ENCODE assay signal across 1 cellular context in the genomic region with DNA sequence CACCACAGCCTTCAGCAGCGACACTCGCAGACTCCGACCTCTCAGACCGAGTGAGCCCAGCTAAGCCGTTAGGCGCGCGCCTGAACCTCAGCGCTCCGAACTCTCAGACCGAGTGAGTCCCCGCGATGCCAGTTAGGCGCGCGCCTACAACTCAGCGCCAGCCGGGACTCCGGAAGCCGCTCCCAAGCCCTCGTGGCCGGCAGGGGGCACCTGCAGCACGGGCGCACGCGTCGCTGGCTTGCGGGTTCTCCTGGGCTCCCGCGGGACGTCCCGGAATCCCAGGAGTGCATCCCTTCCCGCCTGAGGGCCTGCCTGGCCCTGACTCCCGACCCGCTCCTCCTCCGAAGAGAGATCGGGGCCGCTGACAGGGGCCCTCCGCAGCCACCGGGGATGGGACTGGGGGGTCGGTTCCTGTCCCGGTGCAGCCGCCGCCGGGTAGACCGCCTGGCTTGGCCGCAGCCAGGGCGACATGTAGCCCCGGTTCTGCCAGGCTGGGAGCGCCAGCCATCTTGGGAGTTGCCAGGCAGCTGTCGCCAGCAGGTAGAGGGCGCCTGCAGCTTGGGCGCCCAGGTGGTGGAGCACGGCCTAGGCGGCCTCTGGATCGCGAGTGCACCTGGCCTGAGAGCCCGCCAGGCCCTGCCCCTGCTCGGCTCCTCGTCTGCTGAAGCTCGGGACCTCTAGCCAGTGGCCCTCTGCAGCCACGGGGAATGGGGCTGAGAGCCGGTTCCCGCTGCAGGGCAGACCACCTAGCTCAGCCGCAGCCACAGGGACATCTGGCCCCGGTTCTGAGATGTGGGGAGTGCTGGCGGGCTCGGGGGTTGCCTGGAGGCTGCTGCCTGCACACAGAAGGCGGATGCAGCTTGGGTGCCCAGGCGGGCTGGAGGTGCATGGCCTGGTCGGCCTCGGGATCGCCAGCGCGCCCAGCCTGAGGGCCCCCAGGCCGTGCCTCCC.
A peak's percentile ranks its signal among the peaks of the same experiment; 100 is the strongest.
TF ChIP-seq lines count a peak whose summit lies in the region.

ANKRD18A (minus strand) TSS at position 114 of the 951 bp plus-strand sequence. CDS start 311 bp downstream, outside the sequence.

TF ChIP-seq in HepG2, 621 proteins besides CTCF, POLR2A, EP300 and RAD21 (continued from another document and continues in another):
- no peak for TF ChIP-seq SRSF9 (IDR thresholded peaks at IDR 0.05; ENCODE audit: borderline replicate concordance, insufficient read depth, low read depth, low read length, poor library complexity, severe bottlenecking)
- TF ChIP-seq HES4 (CRISPR knock-in tag; IDR thresholded peaks at IDR 0.05; ENCODE audit: borderline replicate concordance), result no peak
- TF ChIP-seq CBX2 (IDR thresholded peaks at IDR 0.05; ENCODE audit: low read depth, low read length), result no peak
- no peak for TF ChIP-seq CBX2 (CRISPR knock-in tag; IDR thresholded peaks at IDR 0.05; ENCODE audit: low read depth)
- 0 out of 2 replicates have a peak, but pooled peaks have one; percentile 24 for TF ChIP-seq SMYD3 (CRISPR knock-in tag; IDR thresholded peaks at IDR 0.05)
- TF ChIP-seq GABPA (IDR thresholded peaks at IDR 0.05; ENCODE audit: low read depth, low read length), result no peak
- peak; percentile 14; the same call in 1 of the 2 replicates for TF ChIP-seq GABPA (CRISPR knock-in tag; IDR thresholded peaks at IDR 0.05; ENCODE audit: low read depth)
- TF ChIP-seq RFX3 (CRISPR knock-in tag; IDR thresholded peaks at IDR 0.05), result no peak
- TF ChIP-seq BCL3 (CRISPR knock-in tag; IDR thresholded peaks at IDR 0.05), result no peak; the same call in 1 of the 2 replicates
- 0 out of 2 replicates have a peak, but pooled peaks have one; percentile 37 for TF ChIP-seq DNMT3B (CRISPR knock-in tag; conservative IDR thresholded peaks at IDR 0.05)
- TF ChIP-seq ZNF354B (CRISPR knock-in tag; IDR thresholded peaks at IDR 0.05), result no peak
- TF ChIP-seq ZFAT (CRISPR knock-in tag; conservative IDR thresholded peaks at IDR 0.05), result no peak
- 0 out of 2 replicates have a peak, but pooled peaks have one; percentile 48 for TF ChIP-seq THAP7 (CRISPR knock-in tag; IDR thresholded peaks at IDR 0.05)
- TF ChIP-seq, protein P1, sequence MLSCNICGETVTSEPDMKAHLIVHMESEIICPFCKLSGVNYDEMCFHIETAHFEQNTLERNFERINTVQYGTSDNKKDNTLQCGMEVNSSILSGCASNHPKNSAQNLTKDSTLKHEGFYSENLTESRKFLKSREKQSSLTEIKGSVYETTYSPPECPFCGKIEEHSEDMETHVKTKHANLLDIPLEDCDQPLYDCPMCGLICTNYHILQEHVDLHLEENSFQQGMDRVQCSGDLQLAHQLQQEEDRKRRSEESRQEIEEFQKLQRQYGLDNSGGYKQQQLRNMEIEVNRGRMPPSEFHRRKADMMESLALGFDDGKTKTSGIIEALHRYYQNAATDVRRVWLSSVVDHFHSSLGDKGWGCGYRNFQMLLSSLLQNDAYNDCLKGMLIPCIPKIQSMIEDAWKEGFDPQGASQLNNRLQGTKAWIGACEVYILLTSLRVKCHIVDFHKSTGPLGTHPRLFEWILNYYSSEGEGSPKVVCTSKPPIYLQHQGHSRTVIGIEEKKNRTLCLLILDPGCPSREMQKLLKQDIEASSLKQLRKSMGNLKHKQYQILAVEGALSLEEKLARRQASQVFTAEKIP (CRISPR knock-in tag; IDR thresholded peaks at IDR 0.05; ENCODE audit: borderline replicate concordance), result no peak
- TF ChIP-seq ZNF367 (CRISPR knock-in tag; IDR thresholded peaks at IDR 0.05; ENCODE audit: borderline replicate concordance), result no peak
- peak; percentile 50; the same call in 1 of the 2 replicates for TF ChIP-seq JUND (CRISPR knock-in tag; IDR thresholded peaks at IDR 0.05)
- TF ChIP-seq ZKSCAN1 (IDR thresholded peaks at IDR 0.05; ENCODE audit: low read length), result no peak
- peak; percentile 96 for TF ChIP-seq ZNF800 (CRISPR knock-in tag; IDR thresholded peaks at IDR 0.05)
- TF ChIP-seq ZNF850 (CRISPR knock-in tag; conservative IDR thresholded peaks at IDR 0.05), result no peak
- peak; percentile 90 for TF ChIP-seq ZFX (CRISPR knock-in tag; IDR thresholded peaks at IDR 0.05; ENCODE audit: low read depth)
- peak; percentile 81 for TF ChIP-seq KAT8 (CRISPR knock-in tag; IDR thresholded peaks at IDR 0.05)
- TF ChIP-seq IRX3 (CRISPR knock-in tag; IDR thresholded peaks at IDR 0.05; ENCODE audit: borderline replicate concordance, low read depth), result 0 out of 2 replicates have a peak, but pooled peaks have one; percentile 13
- TF ChIP-seq ZNF232 (CRISPR knock-in tag; IDR thresholded peaks at IDR 0.05; ENCODE audit: borderline replicate concordance), result no peak; the same call in 1 of the 2 replicates
- TF ChIP-seq ZNF235 (CRISPR knock-in tag; IDR thresholded peaks at IDR 0.05; ENCODE audit: borderline replicate concordance), result no peak
- peak; percentile 79 for TF ChIP-seq BHLHE40 (IDR thresholded peaks at IDR 0.05; ENCODE audit: low read length)
- peak; percentile 82; the same call in 1 of the 2 replicates for TF ChIP-seq KDM3A (CRISPR knock-in tag; IDR thresholded peaks at IDR 0.05; ENCODE audit: low read depth)
- TF ChIP-seq HMG20A (CRISPR knock-in tag; IDR thresholded peaks at IDR 0.05; ENCODE audit: borderline replicate concordance), result no peak
- no peak for TF ChIP-seq KAT2B (IDR thresholded peaks at IDR 0.05; ENCODE audit: borderline replicate concordance, low read depth, low read length)
- no peak for TF ChIP-seq FOXO1 (CRISPR knock-in tag; IDR thresholded peaks at IDR 0.05)
- no peak; the same call in 1 of the 2 replicates for TF ChIP-seq SMC3 (IDR thresholded peaks at IDR 0.05; ENCODE audit: low read length)
- TF ChIP-seq, protein P2, sequence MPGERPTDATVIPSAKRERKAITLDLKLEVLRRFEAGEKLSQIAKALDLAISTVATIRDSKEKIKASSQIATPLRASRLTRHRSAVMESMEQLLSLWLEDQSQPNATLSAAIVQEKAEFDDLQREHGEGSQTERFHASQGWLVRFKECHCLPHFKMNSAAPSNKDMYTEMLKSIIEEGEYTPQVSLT (CRISPR knock-in tag; IDR thresholded peaks at IDR 0.05; ENCODE audit: borderline replicate concordance, low read depth), result 0 out of 2 replicates have a peak, but pooled peaks have one; percentile 69
- TF ChIP-seq, protein P3, sequence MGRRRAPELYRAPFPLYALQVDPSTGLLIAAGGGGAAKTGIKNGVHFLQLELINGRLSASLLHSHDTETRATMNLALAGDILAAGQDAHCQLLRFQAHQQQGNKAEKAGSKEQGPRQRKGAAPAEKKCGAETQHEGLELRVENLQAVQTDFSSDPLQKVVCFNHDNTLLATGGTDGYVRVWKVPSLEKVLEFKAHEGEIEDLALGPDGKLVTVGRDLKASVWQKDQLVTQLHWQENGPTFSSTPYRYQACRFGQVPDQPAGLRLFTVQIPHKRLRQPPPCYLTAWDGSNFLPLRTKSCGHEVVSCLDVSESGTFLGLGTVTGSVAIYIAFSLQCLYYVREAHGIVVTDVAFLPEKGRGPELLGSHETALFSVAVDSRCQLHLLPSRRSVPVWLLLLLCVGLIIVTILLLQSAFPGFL (CRISPR knock-in tag; IDR thresholded peaks at IDR 0.05), result no peak
- TF ChIP-seq CCDC6 (CRISPR knock-in tag; IDR thresholded peaks at IDR 0.05), result 0 out of 2 replicates have a peak, but pooled peaks have one; percentile 65
- TF ChIP-seq ZNF484 (CRISPR knock-in tag; IDR thresholded peaks at IDR 0.05; ENCODE audit: borderline replicate concordance, low read depth), result 0 out of 2 replicates have a peak, but pooled peaks have one; percentile 71
- TF ChIP-seq ATAD3A (CRISPR knock-in tag; IDR thresholded peaks at IDR 0.05), result no peak
- no peak for TF ChIP-seq NR2F1 (CRISPR knock-in tag; IDR thresholded peaks at IDR 0.05)
- no peak for TF ChIP-seq THYN1 (CRISPR knock-in tag; IDR thresholded peaks at IDR 0.05; ENCODE audit: borderline replicate concordance, low read depth)
- TF ChIP-seq PAF1 (CRISPR knock-in tag; IDR thresholded peaks at IDR 0.05), result no peak
- peak; percentile 92 for TF ChIP-seq ZNF780A (CRISPR knock-in tag; IDR thresholded peaks at IDR 0.05)
- TF ChIP-seq MAZ (IDR thresholded peaks at IDR 0.05; ENCODE audit: borderline replicate concordance, low read depth, low read length), result no peak
- TF ChIP-seq MAZ (CRISPR knock-in tag; IDR thresholded peaks at IDR 0.05; ENCODE audit: low read depth), result peak; percentile 81
- no peak for TF ChIP-seq KLF9 (CRISPR knock-in tag; IDR thresholded peaks at IDR 0.05; ENCODE audit: low read depth)
- TF ChIP-seq SAP130 (CRISPR knock-in tag; IDR thresholded peaks at IDR 0.05; ENCODE audit: low read depth), result peak; percentile 74
- peak; percentile 83; the same call in 1 of the 2 replicates for TF ChIP-seq ZNF879 (CRISPR knock-in tag; IDR thresholded peaks at IDR 0.05)
- no peak; the same call in 1 of the 2 replicates for TF ChIP-seq LBX2 (CRISPR knock-in tag; IDR thresholded peaks at IDR 0.05; ENCODE audit: borderline replicate concordance)
- TF ChIP-seq ZSCAN20 (CRISPR knock-in tag; IDR thresholded peaks at IDR 0.05; ENCODE audit: borderline replicate concordance), result no peak
- peak; percentile 45; the same call in 1 of the 2 replicates for TF ChIP-seq ZNF501 (CRISPR knock-in tag; IDR thresholded peaks at IDR 0.05)
- 0 out of 2 replicates have a peak, but pooled peaks have one; percentile 67 for TF ChIP-seq ZNF230 (CRISPR knock-in tag; IDR thresholded peaks at IDR 0.05)
- TF ChIP-seq PPARG (CRISPR knock-in tag; conservative IDR thresholded peaks at IDR 0.05), result 0 out of 2 replicates have a peak, but pooled peaks have one; percentile 35
- TF ChIP-seq KLF15 (CRISPR knock-in tag; IDR thresholded peaks at IDR 0.05; ENCODE audit: borderline replicate concordance), result no peak
- peak; percentile 76; the same call in 1 of the 2 replicates for TF ChIP-seq ZNF761 (CRISPR knock-in tag; conservative IDR thresholded peaks at IDR 0.05)
- TF ChIP-seq ARID4A (CRISPR knock-in tag; IDR thresholded peaks at IDR 0.05; ENCODE audit: borderline replicate concordance), result peak; percentile 78; the same call in 1 of the 2 replicates
